Comparison of ENCODE assay signal across 1 cellular context in the genomic region with DNA sequence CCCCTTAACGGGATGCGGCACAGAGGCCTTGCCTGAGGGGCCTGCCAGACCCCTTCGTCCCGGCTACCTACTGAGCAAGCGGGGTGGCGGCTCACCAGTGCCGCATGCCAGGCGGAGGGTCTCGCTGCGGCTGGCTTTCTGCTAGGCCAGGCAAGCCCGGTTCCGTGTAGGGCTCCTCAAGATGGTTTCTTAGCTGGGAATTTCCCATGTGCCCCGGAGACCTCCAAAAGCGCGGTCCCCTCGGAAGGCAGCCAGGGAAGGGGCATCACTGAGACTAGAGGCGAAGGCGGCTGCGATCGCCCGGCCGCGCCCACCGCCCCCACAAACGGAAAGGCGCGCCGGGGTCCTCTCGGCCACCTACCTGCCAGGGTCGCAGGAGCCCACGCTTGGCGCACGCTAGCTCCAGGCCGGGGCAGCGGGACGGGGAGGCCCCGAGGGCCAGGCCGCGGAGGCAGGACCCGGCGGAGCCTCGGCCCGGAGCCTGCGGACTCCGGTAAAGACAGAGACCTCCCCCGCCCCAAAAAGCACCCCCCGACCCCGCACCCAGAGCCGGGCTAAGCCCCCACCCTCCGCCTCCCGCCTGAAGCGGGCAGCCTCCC.
TF ChIP-seq lines count a peak whose summit lies in the region.

No MANE protein-coding gene starts in this region.

TF ChIP-seq in liver, 16 proteins besides CTCF, POLR2A, EP300 and RAD21 (continued from another document):
- TF ChIP-seq, protein P1, sequence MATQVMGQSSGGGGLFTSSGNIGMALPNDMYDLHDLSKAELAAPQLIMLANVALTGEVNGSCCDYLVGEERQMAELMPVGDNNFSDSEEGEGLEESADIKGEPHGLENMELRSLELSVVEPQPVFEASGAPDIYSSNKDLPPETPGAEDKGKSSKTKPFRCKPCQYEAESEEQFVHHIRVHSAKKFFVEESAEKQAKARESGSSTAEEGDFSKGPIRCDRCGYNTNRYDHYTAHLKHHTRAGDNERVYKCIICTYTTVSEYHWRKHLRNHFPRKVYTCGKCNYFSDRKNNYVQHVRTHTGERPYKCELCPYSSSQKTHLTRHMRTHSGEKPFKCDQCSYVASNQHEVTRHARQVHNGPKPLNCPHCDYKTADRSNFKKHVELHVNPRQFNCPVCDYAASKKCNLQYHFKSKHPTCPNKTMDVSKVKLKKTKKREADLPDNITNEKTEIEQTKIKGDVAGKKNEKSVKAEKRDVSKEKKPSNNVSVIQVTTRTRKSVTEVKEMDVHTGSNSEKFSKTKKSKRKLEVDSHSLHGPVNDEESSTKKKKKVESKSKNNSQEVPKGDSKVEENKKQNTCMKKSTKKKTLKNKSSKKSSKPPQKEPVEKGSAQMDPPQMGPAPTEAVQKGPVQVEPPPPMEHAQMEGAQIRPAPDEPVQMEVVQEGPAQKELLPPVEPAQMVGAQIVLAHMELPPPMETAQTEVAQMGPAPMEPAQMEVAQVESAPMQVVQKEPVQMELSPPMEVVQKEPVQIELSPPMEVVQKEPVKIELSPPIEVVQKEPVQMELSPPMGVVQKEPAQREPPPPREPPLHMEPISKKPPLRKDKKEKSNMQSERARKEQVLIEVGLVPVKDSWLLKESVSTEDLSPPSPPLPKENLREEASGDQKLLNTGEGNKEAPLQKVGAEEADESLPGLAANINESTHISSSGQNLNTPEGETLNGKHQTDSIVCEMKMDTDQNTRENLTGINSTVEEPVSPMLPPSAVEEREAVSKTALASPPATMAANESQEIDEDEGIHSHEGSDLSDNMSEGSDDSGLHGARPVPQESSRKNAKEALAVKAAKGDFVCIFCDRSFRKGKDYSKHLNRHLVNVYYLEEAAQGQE (IDR thresholded peaks at IDR 0.05), result no peak
- TF ChIP-seq RXRA (IDR thresholded peaks at IDR 0.05), result no peak
TF ChIP-seq in liver: peak in this region for 0.
